Comparison of ENCODE assay signal across 11 cellular contexts in the genomic region with DNA sequence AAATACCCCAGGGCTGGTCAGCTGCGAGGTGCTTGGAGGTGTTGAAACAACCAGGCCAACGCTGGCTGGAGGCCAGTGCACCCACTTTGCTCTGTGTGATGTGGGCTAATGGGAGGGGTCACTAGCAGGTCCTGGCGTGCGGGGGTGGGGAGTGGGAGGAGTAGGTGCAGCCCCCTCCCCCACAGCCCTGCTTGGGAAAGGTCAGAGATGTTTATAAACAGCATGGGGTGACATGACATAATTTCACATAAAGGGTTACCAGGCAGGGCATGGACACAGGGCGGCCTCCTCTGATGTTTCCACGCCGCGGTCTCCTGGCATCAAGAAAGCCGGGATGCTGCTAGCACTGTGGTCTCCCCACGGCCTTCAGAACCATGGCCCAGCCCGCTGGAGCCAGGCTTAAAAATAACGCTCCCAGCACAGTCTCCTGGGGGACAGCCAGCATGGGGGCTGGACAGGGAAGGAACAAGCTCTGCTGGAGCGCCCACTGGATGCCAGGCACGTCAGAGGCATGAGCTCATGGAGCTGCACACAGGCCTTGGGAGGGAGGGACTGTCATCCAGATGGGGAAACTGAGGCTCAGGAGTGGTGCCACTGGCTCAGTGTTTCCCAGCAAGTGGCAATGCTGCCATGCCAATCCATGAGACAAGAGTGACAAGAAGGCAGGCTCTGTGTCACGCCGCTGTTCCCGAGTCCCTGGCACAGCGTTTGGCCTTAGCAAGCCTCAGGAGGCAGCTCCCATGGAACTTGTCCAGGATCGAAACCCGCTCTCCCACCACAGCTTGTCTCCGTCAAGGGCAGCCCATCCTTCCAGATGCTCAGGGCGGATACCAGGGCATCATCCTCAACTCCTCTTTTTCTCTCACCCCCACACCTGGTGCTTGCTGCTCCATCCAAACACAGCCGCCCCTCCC.
A peak's percentile ranks its signal among the peaks of the same experiment; 100 is the strongest.
DNase-seq lines count a peak whose midpoint lies in the region; ATAC-seq and TF ChIP-seq lines count a peak whose summit lies in the region.
"Had no signal": no experiment of that assay in that cellular context is flagged by ENCODE, and none has a peak within 500 bp of the region (broad histone marks: within the 10 kb centered on the region; RNA-seq: fewer than 3 reads in every experiment).

No MANE protein-coding gene starts in this region.

- H3K27ac ChIP-seq in right atrium auricular region (peak overlapping the region; percentile 92), psoas muscle (peak overlapping the region; percentile 97)

- TF ChIP-seq CTCF in AG10803 (conservative IDR thresholded peaks at IDR 0.05; ENCODE audit: low read length) (no peak), right atrium auricular region (IDR thresholded peaks at IDR 0.05) (no peak), psoas muscle (IDR thresholded peaks at IDR 0.05) (no peak)

- no peak overlapping the region for H3K4me3 ChIP-seq in AG10803 (ENCODE audit: low read length)
- no peak overlapping the region for H3K4me3 ChIP-seq in right atrium auricular region
- H3K4me3 ChIP-seq in psoas muscle = peak overlapping the region; percentile 36

- intact Hi-C loops in psoas muscle (cut with DNase I) = loop anchor here (2.0 to 5.0 kb wide), 4 partner anchors 16 to 207 kb away; partner anchors contain the start of gene CEBPB (in 1 of the 2)

- ATAC-seq in psoas muscle (peak; percentile 59 to 69 (median 65)), HG02884 (IDR thresholded peaks at IDR 0.05; ENCODE audit: unreplicated experiment) (no peak)
- ATAC-seq: stimulated activated naive CD8-positive, alpha-beta T cell treated with anti-CD3 and anti-CD28 coated beads, Interleukin-15, amount 100 ng/mL, for 72 hours had no signal

- DNase-seq in AG10803 (ENCODE audit: low read depth) = peak; percentile 56
- DNase-seq in astrocyte of the hippocampus (ENCODE audit: low read depth, low spot score) = peak; percentile 67
- peak; percentile 81 for DNase-seq in right atrium auricular region (ENCODE audit: low spot score)
- peak; percentile 86 to 94 for DNase-seq in psoas muscle
- no peak for DNase-seq in NCI-H2171 treated with DMSO at 0.1 percent for 48 hours (lab: John Stamatoyannopoulos, UW)
- DNase-seq in stimulated activated CD4-positive, alpha-beta T cell treated with anti-CD3 and anti-CD28 coated beads, Interleukin-2, amount 100 ng/mL, for 48 hours = no peak
- no peak for DNase-seq in germinal center (ENCODE audit: low spot score)
- DNase-seq: activated CD4-positive, alpha-beta T cell treated with anti-CD3 and anti-CD28 coated beads, Interleukin-2, amount 50 U/mL, for 48 hours; NCI-H524 treated with DMSO at 0.1 percent for 48 hours; stimulated activated naive CD8-positive, alpha-beta T cell treated with anti-CD3 and anti-CD28 coated beads, Interleukin-15, amount 100 ng/mL, for 72 hours had no signal

- H3K4me1 ChIP-seq in right atrium auricular region (peaks cover 3 to 66% of the 10 kb centered on the region in 2 donors), psoas muscle (peaks cover 67% of the 10 kb centered on the region)

- H3K36me3 ChIP-seq in right atrium auricular region (no peaks in the 10 kb centered on the region), psoas muscle (ENCODE audit: insufficient read depth in 1 of 2, low read depth in 1 of 2) (no peaks in the 10 kb centered on the region)

- WGBS in psoas muscle, 3 donors = 23 to 34% (median 24%) methylated on average over 23 of the region's 23 CpGs

- no peaks in the 10 kb centered on the region for H3K9me3 ChIP-seq in right atrium auricular region
- H3K9me3 ChIP-seq in psoas muscle = no peaks in the 10 kb centered on the region

- H3K27me3 ChIP-seq in right atrium auricular region = no peaks in the 10 kb centered on the region
- H3K27me3 ChIP-seq in psoas muscle (ENCODE audit: insufficient read depth in 3 of 3, low read length in 2 of 3) = no peaks in the 10 kb centered on the region

Comparison
In these comparisons a context has a peak if more than half of its experiments do, and no peak if none do; other contexts are left out.
1. DNase-seq: peak in AG10803 (single experiment), astrocyte of the hippocampus (single experiment), right atrium auricular region (single experiment) and psoas muscle (2 of 2); none in NCI-H2171 treated with DMSO at 0.1 percent for 48 hours (single experiment), stimulated activated CD4-positive, alpha-beta T cell treated with anti-CD3 and anti-CD28 coated beads, Interleukin-2, amount 100 ng/mL, for 48 hours (0 of 2) and germinal center (single experiment).